Comparison of ENCODE assay signal across 6 cellular contexts in genomic region chr2:74548285-74548918, GRCh38.
A peak's percentile ranks its signal among the peaks of the same experiment; 100 is the strongest.
DNase-seq lines count a peak whose midpoint lies in the region; ATAC-seq and TF ChIP-seq lines count a peak whose summit lies in the region.

No MANE protein-coding gene starts in this region.

- H3K27ac ChIP-seq in RWPE2 (ENCODE audit: poor library complexity, severe bottlenecking): peak overlapping the region; percentile 33

- no peak for TF ChIP-seq CTCF in RWPE2 (IDR thresholded peaks at IDR 0.05; ENCODE audit: poor library complexity, severe bottlenecking)

- ATAC-seq in RWPE2 (ENCODE audit: low read depth) (no peak), HG02571 (IDR thresholded peaks at IDR 0.05; ENCODE audit: unreplicated experiment) (no peak), GM19328 (IDR thresholded peaks at IDR 0.05; ENCODE audit: unreplicated experiment) (no peak), GM19455 (IDR thresholded peaks at IDR 0.05; ENCODE audit: unreplicated experiment) (no peak)

- DNase-seq in COLO668 (lab: John Stamatoyannopoulos, UW; ENCODE audit: unreplicated experiment): peak; percentile 39
- no peak for DNase-seq in RWPE2 (ENCODE audit: low spot score)
- DNase-seq in iPS-NIHi7 (ENCODE audit: extremely low spot score): peak; percentile 44

- H3K4me3 ChIP-seq in RWPE2 (ENCODE audit: severe bottlenecking): peak overlapping the region; percentile 49

- no peaks in the 10 kb centered on the region for H3K27me3 ChIP-seq in RWPE2 (ENCODE audit: insufficient read depth, poor library complexity, severe bottlenecking)

- no peaks in the 10 kb centered on the region for H3K36me3 ChIP-seq in RWPE2 (ENCODE audit: low read depth)

- no peaks in the 10 kb centered on the region for H3K9me3 ChIP-seq in RWPE2 (ENCODE audit: severe bottlenecking)

- peaks cover 6% of the 10 kb centered on the region for H3K4me1 ChIP-seq in RWPE2 (ENCODE audit: insufficient read depth, poor library complexity, severe bottlenecking)
